8 cellular contexts compared by ENCODE assay signal in genomic region chr4:108619372-108620100, GRCh38. TPM values are rescaled to one million over a fixed set of nuclear protein-coding genes. Genes with fewer than 3 reads are reported as not detected.
DNase-seq lines count a peak whose midpoint lies in the region; ATAC-seq and TF ChIP-seq lines count a peak whose summit lies in the region.

No MANE protein-coding gene starts in this region.

- peak overlapping the region in 9 of 10 donors; percentile 49 to 86 (median 76) for H3K4me3 ChIP-seq in heart right ventricle

- peaks cover 12% of the 10 kb centered on the region for H3K9me3 Mint-ChIP-seq in activated T-helper 1 cell treated with anti-CD3 and anti-CD28 coated beads, Interleukin-12 subunit alpha, Interleukin-12 subunit beta, Interleukin-2, Interleukin-4 antibody, amounts not matched to agents 30 ng/mL and 10 ng/mL and 1 ng/mL, durations not matched to agents 14 hours and 24 hours and 36 hours

- peaks cover 0 to 39% (median 25%) of the 10 kb centered on the region in 9 donors for H3K36me3 ChIP-seq in heart right ventricle

- TF ChIP-seq CTCF in heart right ventricle (IDR thresholded peaks at IDR 0.05), result no peak

- no peaks in the 10 kb centered on the region for H3K27me3 Mint-ChIP-seq in activated T-helper 1 cell treated with anti-CD3 and anti-CD28 coated beads, Interleukin-12 subunit alpha, Interleukin-12 subunit beta, Interleukin-2, Interleukin-4 antibody, amounts not matched to agents 30 ng/mL and 10 ng/mL and 1 ng/mL, durations not matched to agents 14 hours and 24 hours and 36 hours (ENCODE audit: insufficient read depth)

- DNase-seq in activated T-helper 1 cell treated with anti-CD3 and anti-CD28 coated beads, Interleukin-12 subunit alpha, Interleukin-12 subunit beta, Interleukin-2, Interleukin-4 antibody, amounts not matched to agents 30 ng/mL and 10 ng/mL and 1 ng/mL, durations not matched to agents 14 hours and 24 hours and 36 hours (ENCODE audit: low spot score), result peak; percentile 19
- DNase-seq in heart right ventricle (no peak), inferior parietal cortex (ENCODE audit: extremely low spot score) (no peak), GM03348 (ENCODE audit: low spot score) (no peak)
- peak; percentile 44 for DNase-seq in stimulated activated CD4-positive, alpha-beta T cell treated with anti-CD3 and anti-CD28 coated beads, Interleukin-1b, Interleukin-23, amount 100 ng/mL, for 48 hours

- peak overlapping the region; percentile 97 for H3K27ac Mint-ChIP-seq in activated T-helper 1 cell treated with anti-CD3 and anti-CD28 coated beads, Interleukin-12 subunit alpha, Interleukin-12 subunit beta, Interleukin-2, Interleukin-4 antibody, amounts not matched to agents 30 ng/mL and 10 ng/mL and 1 ng/mL, durations not matched to agents 14 hours and 24 hours and 36 hours

- H3K27me3 ChIP-seq in heart right ventricle, result no peaks in the 10 kb centered on the region

- peak; percentile 5 for ATAC-seq in GM19452 (IDR thresholded peaks at IDR 0.05; ENCODE audit: unreplicated experiment)
- ATAC-seq in HG03571 (IDR thresholded peaks at IDR 0.05; ENCODE audit: unreplicated experiment), result peak; percentile 6
- ATAC-seq in heart right ventricle, result peak in 6 of 8 donors; percentile 2 to 19 (median 10)
- no peak for ATAC-seq in HG03139 (IDR thresholded peaks at IDR 0.05; ENCODE audit: unreplicated experiment)

- H3K4me1 ChIP-seq in heart right ventricle, result peaks cover 0 to 50% (median 38%) of the 10 kb centered on the region in 9 donors

- H3K27ac ChIP-seq in heart right ventricle, result peak overlapping the region in 9 of 10 donors; percentile 61 to 92 (median 82)

- intact Hi-C loops in activated T-helper 1 cell treated with anti-CD3 and anti-CD28 coated beads, Interleukin-12 subunit alpha, Interleukin-12 subunit beta, Interleukin-2, Interleukin-4 antibody, amounts not matched to agents 30 ng/mL and 10 ng/mL and 1 ng/mL, durations not matched to agents 14 hours and 24 hours and 36 hours (cut with micrococcal nuclease), result loop anchor here (1.0 to 10.0 kb wide), 13 partner anchors 31 to 1575 kb away; partner anchors contain the start of genes CYP2U1, ELOVL6, GAR1 and HADH
- intact Hi-C loops in heart right ventricle (cut with DNase I), result loop anchor here in 2 of 10 donors (1.0 to 10.0 kb wide), 3 partner anchors 31 to 905 kb away; partner anchors contain the start of gene OSTC (in 2 of the 2)

- peaks cover 0 to 24% (median 5%) of the 10 kb centered on the region in 11 donors for H3K9me3 ChIP-seq in heart right ventricle

- peaks cover 41% of the 10 kb centered on the region for H3K4me1 Mint-ChIP-seq in activated T-helper 1 cell treated with anti-CD3 and anti-CD28 coated beads, Interleukin-12 subunit alpha, Interleukin-12 subunit beta, Interleukin-2, Interleukin-4 antibody, amounts not matched to agents 30 ng/mL and 10 ng/mL and 1 ng/mL, durations not matched to agents 14 hours and 24 hours and 36 hours (ENCODE audit: low read depth)

- H3K36me3 Mint-ChIP-seq in activated T-helper 1 cell treated with anti-CD3 and anti-CD28 coated beads, Interleukin-12 subunit alpha, Interleukin-12 subunit beta, Interleukin-2, Interleukin-4 antibody, amounts not matched to agents 30 ng/mL and 10 ng/mL and 1 ng/mL, durations not matched to agents 14 hours and 24 hours and 36 hours (ENCODE audit: low read depth), result peaks cover 58% of the 10 kb centered on the region

- 68 to 69% methylated on average over 7 of the region's 7 CpGs for WGBS in heart right ventricle, 2 donors

- H3K4me3 Mint-ChIP-seq in activated T-helper 1 cell treated with anti-CD3 and anti-CD28 coated beads, Interleukin-12 subunit alpha, Interleukin-12 subunit beta, Interleukin-2, Interleukin-4 antibody, amounts not matched to agents 30 ng/mL and 10 ng/mL and 1 ng/mL, durations not matched to agents 14 hours and 24 hours and 36 hours, result peak overlapping the region; percentile 98

RNA-seq across cellular contexts. Expression of gene RPL34, which starts 0.8 kb away (rescaled TPM):
- total RNA-seq in activated T-helper 1 cell treated with anti-CD3 and anti-CD28 coated beads, Interleukin-12 subunit alpha, Interleukin-12 subunit beta, Interleukin-2, Interleukin-4 antibody, amounts not matched to agents 30 ng/mL and 10 ng/mL and 1 ng/mL, durations not matched to agents 14 hours and 24 hours and 36 hours, result 1,258 and 1,304 TPM in 2 replicates
- 100 to 1,000 TPM; 612 to 800 (median 663) TPM for total RNA-seq in heart right ventricle
- polyA plus RNA-seq in heart right ventricle, result 1,000 to 10,000 TPM; 3,315 to 3,397 TPM

RNA-seq across cellular contexts. Expression of gene OSTC, which starts 30.9 kb away (rescaled TPM):
- 96.1 and 96.7 TPM in 2 replicates for total RNA-seq in activated T-helper 1 cell treated with anti-CD3 and anti-CD28 coated beads, Interleukin-12 subunit alpha, Interleukin-12 subunit beta, Interleukin-2, Interleukin-4 antibody, amounts not matched to agents 30 ng/mL and 10 ng/mL and 1 ng/mL, durations not matched to agents 14 hours and 24 hours and 36 hours
- 10 to 100 TPM; 21.8 to 47.7 (median 25.8) TPM for total RNA-seq in heart right ventricle
- polyA plus RNA-seq in heart right ventricle, result 100 to 1,000 TPM in 1 of 2 donors, 10 to 100 TPM in 1; 28.8 to 113 TPM

Comparison
In these comparisons a context has a peak if more than half of its experiments do, and no peak if none do; other contexts are left out.
1. DNase-seq: peak in activated T-helper 1 cell treated with anti-CD3 and anti-CD28 coated beads, Interleukin-12 subunit alpha, Interleukin-12 subunit beta, Interleukin-2, Interleukin-4 antibody, amounts not matched to agents 30 ng/mL and 10 ng/mL and 1 ng/mL, durations not matched to agents 14 hours and 24 hours and 36 hours (single experiment) and stimulated activated CD4-positive, alpha-beta T cell treated with anti-CD3 and anti-CD28 coated beads, Interleukin-1b, Interleukin-23, amount 100 ng/mL, for 48 hours (single experiment); none in heart right ventricle (0 of 2), inferior parietal cortex (single experiment) and GM03348 (single experiment).